ENCODE assay signal across 8 cellular contexts in genomic region chr2:102187191-102188150, GRCh38. TPM values are rescaled to one million over a fixed set of nuclear protein-coding genes. Genes with fewer than 3 reads are reported as not detected.
DNase-seq lines count a peak whose midpoint lies in the region; ATAC-seq and TF ChIP-seq lines count a peak whose summit lies in the region.

No MANE protein-coding gene starts in this region.

- peaks cover 24% of the 10 kb centered on the region for H3K4me1 Mint-ChIP-seq in activated CD4-positive, alpha-beta T cell treated with anti-CD3 and anti-CD28 coated beads for 36 hours

- peak; percentile 76 for ATAC-seq in activated CD4-positive, alpha-beta T cell treated with anti-CD3 and anti-CD28 coated beads for 36 hours
- ATAC-seq in HG02852 (IDR thresholded peaks at IDR 0.05; ENCODE audit: unreplicated experiment), result no peak
- no peak for ATAC-seq in HG03280 (IDR thresholded peaks at IDR 0.05; ENCODE audit: unreplicated experiment)

- CTCF ChIA-PET in activated CD4-positive, alpha-beta T cell treated with anti-CD3 and anti-CD28 coated beads for 36 hours (lab: Charles Lee), result interaction anchor here (0.6 to 2.1 kb wide), 10 partner anchors 10 to 285 kb away, joined by 3 to 12 read pairs (median 3); no protein-coding TSS in a partner anchor

- H3K4me3 ChIP-seq in dorsolateral prefrontal cortex, result peak overlapping the region; percentile 39 to 83 (median 65)

- H3K4me3 Mint-ChIP-seq in activated CD4-positive, alpha-beta T cell treated with anti-CD3 and anti-CD28 coated beads for 36 hours, result peak overlapping the region; percentile 65

- intact Hi-C loops in activated CD4-positive, alpha-beta T cell treated with anti-CD3 and anti-CD28 coated beads for 36 hours (cut with DNase I, micrococcal nuclease), result loop anchor here (2.0 to 5.0 kb wide), 3 partner anchors 53 to 255 kb away; partner anchors contain the start of gene IL18R1 (in 1 of the 2)
- intact Hi-C loops in dorsolateral prefrontal cortex (cut with DNase I), result loop anchor here in 1 of 2 donors (5.0 kb wide), 1 partner anchor 55 kb away; no protein-coding TSS in a partner anchor

- H3K27ac ChIP-seq in dorsolateral prefrontal cortex, result peak overlapping the region in 24 of 59 donors; percentile 5 to 80 (median 39)

- peak; percentile 28 for DNase-seq in COLO668 (lab: John Stamatoyannopoulos, UW; ENCODE audit: unreplicated experiment)
- DNase-seq in activated CD4-positive, alpha-beta T cell treated with anti-CD3 and anti-CD28 coated beads for 36 hours, result peak; percentile 70
- DNase-seq in dorsolateral prefrontal cortex, result peak in 8 of 10 donors; percentile 7 to 73 (median 46)
- DNase-seq in medulla oblongata (ENCODE audit: extremely low spot score), result peak; percentile 46
- peak; percentile 58 for DNase-seq in stimulated activated CD4-positive, alpha-beta T cell treated with anti-CD3 and anti-CD28 coated beads, Interleukin-4, amount 100 ng/mL, for 24 hours
- DNase-seq in NCI-H510A treated with DMSO at 0.1 percent for 48 hours (lab: John Stamatoyannopoulos, UW), result no peak

- H3K27ac Mint-ChIP-seq in activated CD4-positive, alpha-beta T cell treated with anti-CD3 and anti-CD28 coated beads for 36 hours, result peak overlapping the region; percentile 90

- peak in 36 of 56 donors; percentile 11 to 51 (median 30) for TF ChIP-seq CTCF in dorsolateral prefrontal cortex (IDR thresholded peaks at IDR 0.05 in 54 of 56, conservative IDR thresholded peaks at IDR 0.05 in 2 of 56; ENCODE audit: low read depth in 1 of 56, partially characterized antibody in 56 of 56)

- H3K9me3 Mint-ChIP-seq in activated CD4-positive, alpha-beta T cell treated with anti-CD3 and anti-CD28 coated beads for 36 hours (ENCODE audit: low read depth), result peaks cover 4% of the 10 kb centered on the region

- peaks cover 7% of the 10 kb centered on the region for H3K36me3 Mint-ChIP-seq in activated CD4-positive, alpha-beta T cell treated with anti-CD3 and anti-CD28 coated beads for 36 hours (ENCODE audit: low read depth)

- POLR2A ChIA-PET in activated CD4-positive, alpha-beta T cell treated with anti-CD3 and anti-CD28 coated beads for 36 hours (lab: Charles Lee), result no interaction called here

- peaks cover 9% of the 10 kb centered on the region for H3K27me3 Mint-ChIP-seq in activated CD4-positive, alpha-beta T cell treated with anti-CD3 and anti-CD28 coated beads for 36 hours

- H3K27me3 ChIP-seq in dorsolateral prefrontal cortex, result peaks cover 0 to 6% (median 0%) of the 10 kb centered on the region in 45 donors

RNA-seq across cellular contexts. Expression of gene IL1RL2, which starts 0.6 kb away (rescaled TPM):
- total RNA-seq in activated CD4-positive, alpha-beta T cell treated with anti-CD3 and anti-CD28 coated beads for 36 hours, result 1 to 10 TPM; 1.5 to 1.7 TPM
- 1 to 10 TPM in 110 of 120 experiments, under 1 TPM in 10; 0.53 to 6.7 (median 2.2) TPM for total RNA-seq in dorsolateral prefrontal cortex

RNA-seq across cellular contexts. Expression of gene IL1R1, which starts 44.9 kb away (rescaled TPM):
- 10 to 100 TPM; 20.8 to 21.8 TPM for total RNA-seq in activated CD4-positive, alpha-beta T cell treated with anti-CD3 and anti-CD28 coated beads for 36 hours
- 10 to 100 TPM in 29 of 120 experiments, 1 to 10 TPM in 91; 1.9 to 31.0 (median 6.1) TPM for total RNA-seq in dorsolateral prefrontal cortex
